Comparison of ENCODE assay signal across 35 cellular contexts in the genomic region with DNA sequence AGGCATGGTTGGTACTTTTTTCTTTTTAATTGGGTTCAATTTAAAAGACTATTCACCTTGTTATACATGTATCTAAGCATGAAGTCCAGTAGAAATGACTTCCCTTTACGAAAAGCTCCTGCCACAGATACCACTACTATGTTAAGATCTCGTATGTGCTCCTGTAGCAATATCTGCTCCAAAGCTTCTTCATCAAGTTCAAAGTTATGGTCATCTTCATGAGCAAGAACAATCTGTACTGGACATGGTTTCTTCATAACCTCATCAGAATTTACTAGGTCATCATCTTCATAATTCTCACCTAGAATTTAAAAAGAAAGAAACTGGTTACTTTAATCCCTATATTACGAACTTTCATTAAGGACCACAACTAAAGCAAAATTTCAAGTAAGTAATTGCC.
"Had no signal": no experiment of that assay in that cellular context is flagged by ENCODE, and none has a peak within 500 bp of the region (broad histone marks: within the 10 kb centered on the region; RNA-seq: fewer than 3 reads in every experiment).

No MANE protein-coding gene starts in this region.

- H3K4me3 ChIP-seq: MG63 had no signal

- H3K27me3 ChIP-seq: MG63 had no signal

- H3K9ac ChIP-seq: KMS-11 had no signal

- H3K27ac ChIP-seq: KMS-11 had no signal

- DNase-seq: Karpas-422, Kasumi-1, KBM-7, KG1, MG63, MM.1S, MV-4-11, NCI-H1048, NCI-H1092, NCI-H1092 treated with DMSO at 0.1 percent for 48 hours, NCI-H1105, NCI-H1105 treated with DMSO at 0.1 percent for 48 hours, NCI-H1417, NCI-H1417 treated with DMSO at 0.1 percent for 48 hours, NCI-H1436, NCI-H1436 treated with DMSO at 0.1 percent for 48 hours, NCI-H146, NCI-H1694, NCI-H1694 treated with DMSO at 0.1 percent for 48 hours, NCI-H187, NCI-H187 treated with DMSO at 0.1 percent for 48 hours, NCI-H1930, NCI-H2029, NCI-H2029 treated with DMSO at 0.1 percent for 48 hours, NCI-H2081, NCI-H2081 treated with DMSO at 0.1 percent for 48 hours, NCI-H2107, NCI-H2171, NCI-H2171 treated with DMSO at 0.1 percent for 48 hours, NCI-H2227 treated with DMSO at 0.1 percent for 48 hours, NCI-H226, NCI-H345, NCI-H446, NCI-H446 treated with DMSO at 0.1 percent for 48 hours had no signal
